Comparison of ENCODE assay signal across 1 cellular context in genomic region chr1:19596719-19597462, GRCh38.
TF ChIP-seq lines count a peak whose summit lies in the region.

No MANE protein-coding gene starts in this region.

TF ChIP-seq in HepG2, 621 proteins besides CTCF, POLR2A, EP300 and RAD21 (continued from another document and continues in another):
- TF ChIP-seq SNAPC5 (CRISPR knock-in tag; IDR thresholded peaks at IDR 0.05; ENCODE audit: borderline replicate concordance) (no peak), JUND (CRISPR knock-in tag; IDR thresholded peaks at IDR 0.05) (no peak), ZNF883 (CRISPR knock-in tag; IDR thresholded peaks at IDR 0.05; ENCODE audit: not compliant biosample characterization) (no peak), CEBPZ (IDR thresholded peaks at IDR 0.05; ENCODE audit: low read length) (no peak), ZNF430 (CRISPR knock-in tag; IDR thresholded peaks at IDR 0.05) (no peak), TBX3 (IDR thresholded peaks at IDR 0.05; ENCODE audit: borderline replicate concordance) (no peak), ZBTB8A (CRISPR knock-in tag; IDR thresholded peaks at IDR 0.05; ENCODE audit: borderline replicate concordance, low read depth) (no peak), TGIF2 (CRISPR knock-in tag; IDR thresholded peaks at IDR 0.05) (peak; percentile 4; the same call in 1 of the 2 replicates), ZNF263 (CRISPR knock-in tag; IDR thresholded peaks at IDR 0.05) (peak; percentile 47; the same call in 1 of the 2 replicates), TBL1XR1 (IDR thresholded peaks at IDR 0.05; ENCODE audit: borderline replicate concordance, low read length, partially characterized antibody) (no peak), NFAT5 (CRISPR knock-in tag; IDR thresholded peaks at IDR 0.05) (no peak), MTA1 (CRISPR knock-in tag; IDR thresholded peaks at IDR 0.05; ENCODE audit: borderline replicate concordance) (peak; percentile 29; the same call in 1 of the 2 replicates), SATB2 (CRISPR knock-in tag; IDR thresholded peaks at IDR 0.05) (0 out of 2 replicates have a peak, but pooled peaks have one; percentile 45), KLF6 (CRISPR knock-in tag; IDR thresholded peaks at IDR 0.05) (no peak; the same call in 1 of the 2 replicates), HMGXB3 (CRISPR knock-in tag; IDR thresholded peaks at IDR 0.05; ENCODE audit: borderline replicate concordance) (no peak), SRF (IDR thresholded peaks at IDR 0.05; ENCODE audit: low read depth, low read length) (no peak), KAT2B (IDR thresholded peaks at IDR 0.05; ENCODE audit: borderline replicate concordance, low read depth, low read length) (no peak), PCBP1 (IDR thresholded peaks at IDR 0.05; ENCODE audit: borderline replicate concordance, low read depth, low read length) (no peak), ZNF431 (CRISPR knock-in tag; IDR thresholded peaks at IDR 0.05; ENCODE audit: borderline replicate concordance, low read depth) (no peak), RFX5 (IDR thresholded peaks at IDR 0.05; ENCODE audit: low read depth, low read length) (peak; percentile 8; the same call in 1 of the 2 replicates), THYN1 (CRISPR knock-in tag; IDR thresholded peaks at IDR 0.05; ENCODE audit: borderline replicate concordance, low read depth) (no peak), RFXAP (CRISPR knock-in tag; IDR thresholded peaks at IDR 0.05; ENCODE audit: borderline replicate concordance) (0 out of 2 replicates have a peak, but pooled peaks have one; percentile 51), ZBTB39 (CRISPR knock-in tag; IDR thresholded peaks at IDR 0.05) (no peak), WIZ (CRISPR knock-in tag; IDR thresholded peaks at IDR 0.05) (no peak), ZNF577 (CRISPR knock-in tag; IDR thresholded peaks at IDR 0.05; ENCODE audit: borderline replicate concordance, low read depth) (no peak), FLYWCH1 (CRISPR knock-in tag; IDR thresholded peaks at IDR 0.05) (no peak), DZIP1 (CRISPR knock-in tag; IDR thresholded peaks at IDR 0.05) (0 out of 2 replicates have a peak, but pooled peaks have one; percentile 77), ZNF740 (CRISPR knock-in tag; IDR thresholded peaks at IDR 0.05) (no peak), ZFP36L2 (CRISPR knock-in tag; IDR thresholded peaks at IDR 0.05) (no peak), ZNF652 (CRISPR knock-in tag; IDR thresholded peaks at IDR 0.05; ENCODE audit: borderline replicate concordance, low read depth) (no peak), ZHX1 (CRISPR knock-in tag; IDR thresholded peaks at IDR 0.05; ENCODE audit: low read depth) (0 out of 2 replicates have a peak, but pooled peaks have one; percentile 50), ZNF761 (CRISPR knock-in tag; conservative IDR thresholded peaks at IDR 0.05) (no peak), ZFP82 (CRISPR knock-in tag; IDR thresholded peaks at IDR 0.05; ENCODE audit: borderline replicate concordance) (0 out of 2 replicates have a peak, but pooled peaks have one; percentile 73), CHD4 (IDR thresholded peaks at IDR 0.05; ENCODE audit: borderline replicate concordance, low read length) (no peak), ZNF264 (CRISPR knock-in tag; IDR thresholded peaks at IDR 0.05) (no peak), KDM3A (CRISPR knock-in tag; IDR thresholded peaks at IDR 0.05; ENCODE audit: low read depth) (0 out of 2 replicates have a peak, but pooled peaks have one; percentile 27), PHB2 (IDR thresholded peaks at IDR 0.05; ENCODE audit: partially characterized antibody) (no peak), MYC (CRISPR knock-in tag; IDR thresholded peaks at IDR 0.05; ENCODE audit: borderline replicate concordance) (peak; percentile 73), HNRNPK (IDR thresholded peaks at IDR 0.05; ENCODE audit: low read depth, low read length, poor library complexity, severe bottlenecking) (no peak)
